Comparison of ENCODE assay signal across 8 cellular contexts in the genomic region with DNA sequence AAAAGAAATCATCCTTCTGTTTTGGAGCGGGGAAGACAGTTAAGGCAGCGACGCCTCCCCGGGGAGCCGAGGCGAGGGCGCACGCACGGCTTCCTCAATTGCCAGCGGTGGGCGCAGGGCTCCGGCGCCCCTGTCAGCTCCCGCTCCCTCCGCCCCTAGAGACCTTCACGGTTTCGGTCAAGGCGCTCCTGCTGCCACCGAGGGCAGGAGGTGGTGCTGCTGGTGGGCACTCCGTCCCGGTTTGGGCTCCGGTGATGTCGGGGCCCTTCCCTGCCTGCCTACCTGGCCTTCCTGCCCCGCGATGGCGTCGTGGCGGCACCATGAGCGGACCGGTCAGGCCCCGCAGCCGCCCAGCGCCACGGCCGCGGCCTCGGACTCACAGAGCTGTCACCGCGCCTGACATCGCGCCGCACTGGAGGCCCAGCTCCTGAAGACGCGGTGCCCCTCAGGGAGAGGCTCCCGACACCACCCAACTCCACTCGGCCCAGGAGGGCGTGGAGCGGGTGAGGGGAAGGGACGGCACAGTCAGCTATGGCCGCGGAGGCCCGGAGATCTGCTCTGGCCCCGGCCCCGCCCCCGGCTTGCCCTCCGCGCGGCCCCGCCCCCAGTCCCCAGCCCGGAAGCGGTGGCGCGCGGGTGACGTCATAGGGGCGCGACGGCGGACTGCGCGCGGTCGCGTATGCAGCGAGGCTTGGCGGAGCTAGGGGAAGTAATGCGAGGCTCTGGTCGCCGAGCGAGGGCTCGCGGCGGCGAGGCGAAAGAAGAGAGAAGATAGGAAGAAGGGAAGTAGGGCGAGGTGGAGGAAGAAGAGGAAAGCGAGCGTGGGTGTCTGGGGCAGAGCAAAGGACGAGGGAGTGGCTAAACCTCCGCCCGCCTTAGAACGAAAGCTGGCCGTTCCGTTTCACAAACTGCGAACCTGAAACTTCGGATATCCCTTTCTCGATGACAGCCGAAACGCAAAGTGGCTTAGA. TPM values are rescaled to one million over a fixed set of nuclear protein-coding genes. Genes with fewer than 3 reads are reported as not detected.
DNase-seq lines count a peak whose midpoint lies in the region; ATAC-seq and TF ChIP-seq lines count a peak whose summit lies in the region.

A gene with protein sequence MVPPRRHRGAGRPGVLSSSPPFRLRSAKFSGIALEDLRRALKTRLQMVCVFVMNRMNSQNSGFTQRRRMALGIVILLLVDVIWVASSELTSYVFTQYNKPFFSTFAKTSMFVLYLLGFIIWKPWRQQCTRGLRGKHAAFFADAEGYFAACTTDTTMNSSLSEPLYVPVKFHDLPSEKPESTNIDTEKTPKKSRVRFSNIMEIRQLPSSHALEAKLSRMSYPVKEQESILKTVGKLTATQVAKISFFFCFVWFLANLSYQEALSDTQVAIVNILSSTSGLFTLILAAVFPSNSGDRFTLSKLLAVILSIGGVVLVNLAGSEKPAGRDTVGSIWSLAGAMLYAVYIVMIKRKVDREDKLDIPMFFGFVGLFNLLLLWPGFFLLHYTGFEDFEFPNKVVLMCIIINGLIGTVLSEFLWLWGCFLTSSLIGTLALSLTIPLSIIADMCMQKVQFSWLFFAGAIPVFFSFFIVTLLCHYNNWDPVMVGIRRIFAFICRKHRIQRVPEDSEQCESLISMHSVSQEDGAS (minus strand): TSS at position 555 of the 971 bp plus-strand sequence. CDS start 233 bp downstream, at position 322.

- TF ChIP-seq POLR2A in transverse colon (IDR thresholded peaks at IDR 0.05), result peak; percentile 97

- H3K9ac ChIP-seq in adipocyte (ENCODE audit: low read length), result peak within 1 kb of the TSS; percentile 99

- peak; percentile 93 for DNase-seq in GM13976 (ENCODE audit: low spot score)
- DNase-seq in NCI-H1436 treated with DMSO at 0.1 percent for 48 hours (lab: John Stamatoyannopoulos, UW), result peak; percentile 53
- peak; percentile 90 for DNase-seq in T follicular helper cell (ENCODE audit: low read depth)
- DNase-seq in adipocyte (ENCODE audit: low read depth), result peak; percentile 97
- peak; percentile 94 for DNase-seq in cardiac muscle cell (ENCODE audit: low read depth in 1 of 2, low spot score in 1 of 2)
- peak; percentile 81 for DNase-seq in pons (ENCODE audit: low spot score)
- DNase-seq in transverse colon, result peak; percentile 95

- 0 to 1% methylated on average over 19 to 89 of the region's 99 CpGs for WGBS in transverse colon (ENCODE audit: low coverage in 1 of 2), 2 donors

- intact Hi-C loops in transverse colon (cut with DNase I; ENCODE audit: low total_unique reads), result loop anchor here (5.0 kb wide), 1 partner anchor 136 kb away; the partner anchor contains the start of gene ACTR3

- peak within 1 kb of the TSS; percentile 95 for H3K27ac ChIP-seq in cardiac muscle cell
- peak within 1 kb of the TSS; percentile 93 to 97 (median 94) for H3K27ac ChIP-seq in transverse colon

- in situ Hi-C loops in GM13976 (cut with MboI; ENCODE audit: low sequenced_read_pairs, unreplicated experiment) (no loop called here), transverse colon (cut with MboI; ENCODE audit: low pct_ligation_motif_present in 1 of 4, low pct_unique_long_range_greater_than_20kb in 1 of 4, low sequenced_read_pairs in 3 of 4) (loop anchor here (5.0 to 25.0 kb wide), 5 partner anchors 128 to 781 kb away; no protein-coding TSS in a partner anchor)

- no peak for TF ChIP-seq EP300 in transverse colon (IDR thresholded peaks at IDR 0.05; ENCODE audit: low read depth)

- H3K36me3 ChIP-seq in adipocyte (ENCODE audit: control insufficient read depth, insufficient read depth, low read length, severe bottlenecking), result peaks cover 15% of the 10 kb centered on the region
- H3K36me3 ChIP-seq in cardiac muscle cell, result peaks cover under 1% of the 10 kb centered on the region
- peaks cover 0 to 8% (median 2%) of the 10 kb centered on the region in 4 donors for H3K36me3 ChIP-seq in transverse colon

- peak within 1 kb of the TSS; percentile 89 for H3K4me3 ChIP-seq in adipocyte (ENCODE audit: low read length)
- peak within 1 kb of the TSS; percentile 91 for H3K4me3 ChIP-seq in cardiac muscle cell
- peak within 1 kb of the TSS; percentile 69 to 84 (median 84) for H3K4me3 ChIP-seq in transverse colon

- ATAC-seq in HG02852 (IDR thresholded peaks at IDR 0.05; ENCODE audit: unreplicated experiment), result peak; percentile 87

- H3K9me3 ChIP-seq in adipocyte (ENCODE audit: control insufficient read depth, low read length), result no peaks in the 10 kb centered on the region
- no peaks in the 10 kb centered on the region for H3K9me3 ChIP-seq in cardiac muscle cell (ENCODE audit: low read depth)
- H3K9me3 ChIP-seq in transverse colon, result no peaks in the 10 kb centered on the region

- H3K4me1 ChIP-seq in adipocyte (ENCODE audit: control insufficient read depth, insufficient read depth, low read length), result peaks cover 33% of the 10 kb centered on the region
- peaks cover 17% of the 10 kb centered on the region for H3K4me1 ChIP-seq in cardiac muscle cell (ENCODE audit: low read depth)
- H3K4me1 ChIP-seq in transverse colon, result peaks cover 6 to 34% (median 24%) of the 10 kb centered on the region in 4 donors

- H3K27me3 ChIP-seq in adipocyte (replicated peaks; ENCODE audit: control insufficient read depth, insufficient read depth, low read length) (no peaks in the 10 kb centered on the region), cardiac muscle cell (no peaks in the 10 kb centered on the region), transverse colon (no peaks in the 10 kb centered on the region)

- TF ChIP-seq CTCF in GM13976 (IDR thresholded peaks at IDR 0.05; ENCODE audit: borderline replicate concordance, control extremely low read depth, extremely low read depth, insufficient read depth, missing control alignments), result no peak
- no peak for TF ChIP-seq CTCF in cardiac muscle cell (IDR thresholded peaks at IDR 0.05; ENCODE audit: low read depth, low read length)
- no peak for TF ChIP-seq CTCF in transverse colon (IDR thresholded peaks at IDR 0.05)

RNA-seq across cellular contexts. Expression of the gene that starts here (rescaled TPM):
- total RNA-seq in cardiac muscle cell (42.2 and 48.4 TPM in 2 replicates), transverse colon (100 to 1,000 TPM in 3 of 4 donors, 10 to 100 TPM in 1; 83.2 to 165 (median 128) TPM)
- polyA plus RNA-seq in cardiac muscle cell, result 27.6 and 62.8 TPM in 2 replicates

Comparison
In these comparisons a context has a peak if more than half of its experiments do, and no peak if none do; other contexts are left out.
1. Peak in every context shown above with its lines: DNase-seq, ATAC-seq, H3K4me3 ChIP-seq and H3K27ac ChIP-seq.